7 cellular contexts compared by ENCODE assay signal in the genomic region with DNA sequence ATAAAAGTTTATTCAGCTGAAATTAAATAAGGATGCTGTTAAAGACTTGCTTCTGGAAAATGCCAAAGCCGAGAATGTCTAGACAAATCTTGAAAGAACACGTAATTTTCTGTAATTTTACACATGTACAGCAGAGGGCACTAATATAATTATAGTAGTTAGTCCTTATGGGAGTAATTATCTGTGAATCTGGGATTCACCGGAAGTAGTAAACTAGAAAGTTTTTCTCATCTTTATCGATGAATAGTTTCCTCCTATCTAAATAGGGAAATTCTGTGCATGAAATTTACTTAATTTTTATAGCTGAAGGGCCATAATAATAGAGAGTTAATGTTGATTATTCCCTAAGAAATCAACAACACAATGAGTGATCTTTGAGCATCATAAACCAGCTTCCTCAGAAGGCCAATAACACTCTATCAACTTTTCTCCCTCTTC. TPM values are rescaled to one million over a fixed set of nuclear protein-coding genes. Genes with fewer than 3 reads are reported as not detected.
DNase-seq lines count a peak whose midpoint lies in the region; ATAC-seq, FAIRE-seq and TF ChIP-seq lines count a peak whose summit lies in the region.

No MANE protein-coding gene starts in this region.

- H3K79me2 ChIP-seq in keratinocyte (ENCODE audit: control insufficient read depth, insufficient read depth, low read length), result no peaks in the 10 kb centered on the region

- H3K27ac ChIP-seq in keratinocyte (ENCODE audit: control insufficient read depth, insufficient read depth, low read length) (no peak overlapping the region), gastrocnemius medialis (no peak overlapping the region)

- H3K36me3 ChIP-seq in adipocyte (ENCODE audit: control insufficient read depth, insufficient read depth, low read length, severe bottlenecking) (no peaks in the 10 kb centered on the region), keratinocyte (ENCODE audit: control insufficient read depth in 2 of 2, extremely low read depth in 1 of 2, insufficient read depth in 2 of 2, low read length in 2 of 2) (no peaks in the 10 kb centered on the region), gastrocnemius medialis (no peaks in the 10 kb centered on the region)

- no peak overlapping the region for H3K4me2 ChIP-seq in keratinocyte (ENCODE audit: control insufficient read depth, extremely low read depth, insufficient read depth, low read depth, low read length)

- TF ChIP-seq CTCF in GM13976 (IDR thresholded peaks at IDR 0.05; ENCODE audit: borderline replicate concordance, control extremely low read depth, extremely low read depth, insufficient read depth, missing control alignments) (peak; percentile 2), keratinocyte (optimal IDR thresholded peaks at IDR 0.05 in 1 of 3, IDR thresholded peaks at IDR 0.05 in 1 of 3, conservative IDR thresholded peaks at IDR 0.05 in 1 of 3; ENCODE audit: extremely low read depth in 1 of 3, insufficient read depth in 2 of 3, low read length in 3 of 3) (peak in 2 of 3 experiments; percentile 27 to 31), gastrocnemius medialis (IDR thresholded peaks at IDR 0.05 in 4 of 5, conservative IDR thresholded peaks at IDR 0.05 in 1 of 5) (peak in 2 of 5 experiments; percentile 35 to 50)

- DNase-seq in GM13976 (ENCODE audit: low spot score), result no peak
- DNase-seq in NCI-H1694 (lab: John Stamatoyannopoulos, UW), result peak; percentile 22
- DNase-seq in adipocyte (ENCODE audit: low read depth), result peak; percentile 85
- DNase-seq in keratinocyte (ENCODE audit: low read depth, low spot score), result no peak
- no peak for DNase-seq in activated CD4-positive, alpha-beta T cell treated with anti-CD3 and anti-CD28 coated beads, Interleukin-2, amount 10 ng/mL, durations not matched to agents 7 days and 5 days
- DNase-seq in gastrocnemius medialis, result no peak
- DNase-seq in GM19240 (ENCODE audit: insufficient read length, low spot score), result no peak

- H3K27me3 ChIP-seq in adipocyte (replicated peaks; ENCODE audit: control insufficient read depth, insufficient read depth, low read length) (no peaks in the 10 kb centered on the region), keratinocyte (ENCODE audit: control insufficient read depth, extremely low read depth, insufficient read depth, low read length) (no peaks in the 10 kb centered on the region), gastrocnemius medialis (no peaks in the 10 kb centered on the region)

- H3K9ac ChIP-seq in adipocyte (ENCODE audit: low read length), result no peak overlapping the region
- no peak overlapping the region for H3K9ac ChIP-seq in keratinocyte (ENCODE audit: control insufficient read depth, extremely low read depth, insufficient read depth, low read length)

- H3K9me1 ChIP-seq in keratinocyte (ENCODE audit: control insufficient read depth, extremely low read depth, insufficient read depth, low read length), result no peaks in the 10 kb centered on the region

- H2AFZ ChIP-seq in keratinocyte (ENCODE audit: control insufficient read depth, low read length), result peak overlapping the region; percentile 17

- H3K4me3 Mint-ChIP-seq in activated CD4-positive, alpha-beta T cell treated with anti-CD3 and anti-CD28 coated beads, Interleukin-2, amount 10 ng/mL, durations not matched to agents 7 days and 5 days, result no peak overlapping the region

- in situ Hi-C loops in GM13976 (cut with MboI; ENCODE audit: low sequenced_read_pairs, unreplicated experiment) (no loop called here), gastrocnemius medialis (cut with MboI; ENCODE audit: low sequenced_read_pairs in 4 of 4) (loop anchor here in 3 of 4 donors (5.0 to 25.0 kb wide), 3 partner anchors 341 to 348 kb away; no protein-coding TSS in a partner anchor)

- H3K4me1 ChIP-seq in adipocyte (ENCODE audit: control insufficient read depth, insufficient read depth, low read length) (peaks cover 3% of the 10 kb centered on the region), keratinocyte (ENCODE audit: control insufficient read depth, extremely low read depth, insufficient read depth, low read length) (no peaks in the 10 kb centered on the region), gastrocnemius medialis (no peaks in the 10 kb centered on the region)

- no peak overlapping the region for H3K27ac Mint-ChIP-seq in activated CD4-positive, alpha-beta T cell treated with anti-CD3 and anti-CD28 coated beads, Interleukin-2, amount 10 ng/mL, durations not matched to agents 7 days and 5 days

- POLR2A ChIA-PET in activated CD4-positive, alpha-beta T cell treated with anti-CD3 and anti-CD28 coated beads, Interleukin-2, amount 10 ng/mL, durations not matched to agents 7 days and 5 days (lab: Charles Lee), result no interaction called here

- no peaks in the 10 kb centered on the region for H3K4me1 Mint-ChIP-seq in activated CD4-positive, alpha-beta T cell treated with anti-CD3 and anti-CD28 coated beads, Interleukin-2, amount 10 ng/mL, durations not matched to agents 7 days and 5 days

- no peak overlapping the region for H3K4me3 ChIP-seq in adipocyte (ENCODE audit: low read length)
- no peak overlapping the region for H3K4me3 ChIP-seq in keratinocyte (ENCODE audit: control insufficient read depth in 2 of 3, extremely low read depth in 1 of 3, insufficient read depth in 2 of 3, low read depth in 1 of 3, low read length in 3 of 3)
- H3K4me3 ChIP-seq in gastrocnemius medialis, result no peak overlapping the region

- H3K27me3 Mint-ChIP-seq in activated CD4-positive, alpha-beta T cell treated with anti-CD3 and anti-CD28 coated beads, Interleukin-2, amount 10 ng/mL, durations not matched to agents 7 days and 5 days, result no peaks in the 10 kb centered on the region

- no peaks in the 10 kb centered on the region for H4K20me1 ChIP-seq in keratinocyte (ENCODE audit: control insufficient read depth, extremely low read depth, insufficient read depth, low read length)

- no peak for TF ChIP-seq POLR2A in gastrocnemius medialis (IDR thresholded peaks at IDR 0.05)

- CTCF ChIA-PET in activated CD4-positive, alpha-beta T cell treated with anti-CD3 and anti-CD28 coated beads, Interleukin-2, amount 10 ng/mL, durations not matched to agents 7 days and 5 days (lab: Charles Lee), result no interaction called here

- FAIRE-seq in keratinocyte (lab: Jason Lieb, UNC), result no peak

- H3K9me3 ChIP-seq in adipocyte (ENCODE audit: control insufficient read depth, low read length) (no peaks in the 10 kb centered on the region), keratinocyte (ENCODE audit: control insufficient read depth, low read depth, low read length) (no peaks in the 10 kb centered on the region), gastrocnemius medialis (no peaks in the 10 kb centered on the region)

- intact Hi-C loops in gastrocnemius medialis (cut with DNase I; ENCODE audit: low total_unique reads), result loop anchor here (2.0 kb wide), 2 partner anchors 18 to 346 kb away; partner anchors contain the start of gene CNTLN

- H3K9me3 Mint-ChIP-seq in activated CD4-positive, alpha-beta T cell treated with anti-CD3 and anti-CD28 coated beads, Interleukin-2, amount 10 ng/mL, durations not matched to agents 7 days and 5 days, result no peaks in the 10 kb centered on the region

- no peak for ATAC-seq in gastrocnemius medialis

- dilution Hi-C loops in keratinocyte (cut with MboI; ENCODE audit: extremely low pct_ligation_motif_present, low sequenced_read_pairs), result no loop called here

- H3K36me3 Mint-ChIP-seq in activated CD4-positive, alpha-beta T cell treated with anti-CD3 and anti-CD28 coated beads, Interleukin-2, amount 10 ng/mL, durations not matched to agents 7 days and 5 days (ENCODE audit: low read depth), result no peaks in the 10 kb centered on the region

RNA-seq across cellular contexts. Expression of gene CNTLN, which starts 18.4 kb away (rescaled TPM):
- 1.1 to 2.4 TPM (median 1.5 TPM) in 3 replicates for polyA plus RNA-seq in keratinocyte
- 1.5 TPM for polyA plus RNA-seq in keratinocyte (2011; ENCODE audit: low read depth)
- polyA plus RNA-seq in keratinocyte (2011; cell fraction: cytosol; rRNA removed), result 0.94 and 1.3 TPM in 2 replicates
- 1.4 and 2.1 TPM in 2 replicates for polyA plus RNA-seq in keratinocyte (2011; cell fraction: nucleus; rRNA removed)
- polyA plus RNA-seq in keratinocyte (2012; ENCODE audit: low replicate concordance), result 0.48 and 2.2 TPM in 2 replicates
- polyA minus RNA-seq in keratinocyte, result 0.20 to 2.7 TPM (median 0.79 TPM) in 3 replicates
- polyA minus RNA-seq in keratinocyte (2011; cell fraction: cytosol; rRNA and poly(A)+ RNA removed), result 0.58 TPM
- 3.1 and 7.3 TPM in 2 replicates for polyA minus RNA-seq in keratinocyte (2011; cell fraction: nucleus; rRNA and poly(A)+ RNA removed)
- 1 to 10 TPM; 1.5 to 1.9 TPM for total RNA-seq in activated CD4-positive, alpha-beta T cell treated with anti-CD3 and anti-CD28 coated beads, Interleukin-2, amount 10 ng/mL, durations not matched to agents 7 days and 5 days
- total RNA-seq in gastrocnemius medialis, result 1 to 10 TPM; 1.3 to 6.6 (median 2.4) TPM

Comparison
In these comparisons a context has a peak if more than half of its experiments do, and no peak if none do; other contexts are left out.
1. DNase-seq: peak in NCI-H1694 (single experiment) and adipocyte (single experiment); none in GM13976 (single experiment), keratinocyte (single experiment), activated CD4-positive, alpha-beta T cell treated with anti-CD3 and anti-CD28 coated beads, Interleukin-2, amount 10 ng/mL, durations not matched to agents 7 days and 5 days (single experiment), gastrocnemius medialis (0 of 2) and GM19240 (single experiment).